ENCODE assay signal across 8 cellular contexts in the genomic region with DNA sequence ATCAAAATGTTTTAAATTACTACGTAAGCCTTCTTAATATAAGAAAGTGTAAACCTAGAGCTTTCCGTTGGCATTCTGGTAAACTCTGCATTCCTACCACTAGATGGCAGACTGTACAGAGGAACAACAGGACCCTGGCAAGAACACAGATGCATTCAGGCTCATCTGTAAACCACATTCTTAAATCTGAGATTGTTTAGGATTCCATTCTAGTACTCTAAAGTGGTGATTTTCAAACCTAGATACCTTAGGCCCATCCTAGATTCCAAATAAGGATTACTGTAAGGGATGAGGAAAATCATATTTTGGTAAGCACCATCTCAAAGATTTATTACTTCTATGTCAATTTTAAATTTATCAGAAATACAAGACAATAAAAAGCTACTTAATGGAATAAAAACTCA. TPM values are rescaled to one million over a fixed set of nuclear protein-coding genes. Genes with fewer than 3 reads are reported as not detected.
DNase-seq lines count a peak whose midpoint lies in the region; ATAC-seq and TF ChIP-seq lines count a peak whose summit lies in the region.

No MANE protein-coding gene starts in this region.

- H3K4me3 Mint-ChIP-seq in activated CD8-positive, alpha-beta T cell treated with anti-CD3 and anti-CD28 coated beads, Interleukin-2, amount 10 ng/mL, durations not matched to agents 7 days and 5 days, result no peak overlapping the region
- no peak overlapping the region for H3K4me3 Mint-ChIP-seq in nephron progenitor cell

- POLR2A ChIA-PET in activated CD8-positive, alpha-beta T cell treated with anti-CD3 and anti-CD28 coated beads, Interleukin-2, amount 10 ng/mL, durations not matched to agents 7 days and 5 days (lab: Charles Lee), result interaction anchor here (0.5 to 1.0 kb wide), 3 partner anchors 151 to 266 kb away, joined by 3 to 4 read pairs (median 3); no protein-coding TSS in a partner anchor

- ATAC-seq in GM19351 (IDR thresholded peaks at IDR 0.05; ENCODE audit: unreplicated experiment), result peak; percentile 68
- peak; percentile 48 for ATAC-seq in HG03457 (IDR thresholded peaks at IDR 0.05; ENCODE audit: unreplicated experiment)
- peak; percentile 84 for ATAC-seq in activated CD8-positive, alpha-beta T cell treated with anti-CD3 and anti-CD28 coated beads, Interleukin-2, amount 10 ng/mL, durations not matched to agents 7 days and 5 days
- ATAC-seq in HG03442 (IDR thresholded peaks at IDR 0.05; ENCODE audit: unreplicated experiment), result no peak

- peaks cover 8% of the 10 kb centered on the region for H3K36me3 Mint-ChIP-seq in activated CD8-positive, alpha-beta T cell treated with anti-CD3 and anti-CD28 coated beads, Interleukin-2, amount 10 ng/mL, durations not matched to agents 7 days and 5 days (ENCODE audit: low read depth)
- peaks cover 18% of the 10 kb centered on the region for H3K36me3 Mint-ChIP-seq in nephron progenitor cell (ENCODE audit: low read depth)

- DNase-seq in DMS153 (lab: John Stamatoyannopoulos, UW) (peak; percentile 50), NCI-H524 (lab: John Stamatoyannopoulos, UW) (peak; percentile 21 to 79), fibroblast of mammary gland (ENCODE audit: low read depth) (peak; percentile 92), nephron progenitor cell (peak; percentile 67)
- peak; percentile 68 for DNase-seq in activated CD8-positive, alpha-beta T cell treated with anti-CD3 and anti-CD28 coated beads, Interleukin-2, amount 10 ng/mL, durations not matched to agents 7 days and 5 days

- H3K9me3 Mint-ChIP-seq in activated CD8-positive, alpha-beta T cell treated with anti-CD3 and anti-CD28 coated beads, Interleukin-2, amount 10 ng/mL, durations not matched to agents 7 days and 5 days (ENCODE audit: insufficient read depth), result no peaks in the 10 kb centered on the region
- H3K9me3 Mint-ChIP-seq in nephron progenitor cell, result no peaks in the 10 kb centered on the region

- no peak overlapping the region for H3K27ac Mint-ChIP-seq in activated CD8-positive, alpha-beta T cell treated with anti-CD3 and anti-CD28 coated beads, Interleukin-2, amount 10 ng/mL, durations not matched to agents 7 days and 5 days
- peak overlapping the region; percentile 19 for H3K27ac Mint-ChIP-seq in nephron progenitor cell

- peak; percentile 89 for TF ChIP-seq CTCF in fibroblast of mammary gland (conservative IDR thresholded peaks at IDR 0.05; ENCODE audit: control insufficient read depth, insufficient read depth, low read depth, low read length)
- peak; percentile 92 for TF ChIP-seq CTCF in nephron progenitor cell (IDR thresholded peaks at IDR 0.05)

- peaks cover 52% of the 10 kb centered on the region for H3K4me1 Mint-ChIP-seq in activated CD8-positive, alpha-beta T cell treated with anti-CD3 and anti-CD28 coated beads, Interleukin-2, amount 10 ng/mL, durations not matched to agents 7 days and 5 days (ENCODE audit: low read depth)
- peaks cover 28% of the 10 kb centered on the region for H3K4me1 Mint-ChIP-seq in nephron progenitor cell

- H3K27me3 Mint-ChIP-seq in activated CD8-positive, alpha-beta T cell treated with anti-CD3 and anti-CD28 coated beads, Interleukin-2, amount 10 ng/mL, durations not matched to agents 7 days and 5 days (ENCODE audit: low read depth), result no peaks in the 10 kb centered on the region
- no peaks in the 10 kb centered on the region for H3K27me3 Mint-ChIP-seq in nephron progenitor cell (ENCODE audit: low read depth, poor library complexity)

- H3K4me3 ChIP-seq in fibroblast of mammary gland (ENCODE audit: control insufficient read depth, low read depth, low read length), result peak overlapping the region; percentile 19

- CTCF ChIA-PET in activated CD8-positive, alpha-beta T cell treated with anti-CD3 and anti-CD28 coated beads, Interleukin-2, amount 10 ng/mL, durations not matched to agents 7 days and 5 days (lab: Charles Lee), result interaction anchor here (0.6 to 5.4 kb wide), 47 partner anchors 10 to 303 kb away, joined by 3 to 137 read pairs (median 4); partner anchors contain the start of genes CCDC83, HIKESHI and PICALM

RNA-seq across cellular contexts. Expression of gene PICALM, which starts 26.9 kb away (rescaled TPM):
- 100 to 1,000 TPM; 110 to 115 TPM for total RNA-seq in activated CD8-positive, alpha-beta T cell treated with anti-CD3 and anti-CD28 coated beads, Interleukin-2, amount 10 ng/mL, durations not matched to agents 7 days and 5 days
